ENCODE assay signal across 19 cellular contexts in the genomic region with DNA sequence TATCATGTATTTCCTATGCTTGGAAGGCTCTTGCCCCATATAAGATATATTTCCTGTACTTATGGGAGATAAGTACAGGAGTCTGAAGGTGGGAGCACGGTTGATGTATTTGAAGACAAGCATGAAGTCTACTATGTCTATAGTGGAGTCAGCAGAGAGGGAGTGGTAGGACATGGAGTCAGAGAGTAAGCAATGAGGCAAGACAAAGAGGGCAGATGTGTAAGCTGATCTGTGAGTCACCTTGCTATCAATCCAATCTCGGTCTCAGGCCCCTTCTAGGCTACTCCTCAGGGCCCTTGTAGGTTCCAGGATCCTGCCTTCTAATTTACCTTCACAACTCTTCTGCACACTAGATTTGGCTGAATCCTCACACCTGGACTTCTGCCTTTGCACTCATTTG.
"Had no signal": no experiment of that assay in that cellular context is flagged by ENCODE, and none has a peak within 500 bp of the region (broad histone marks: within the 10 kb centered on the region; RNA-seq: fewer than 3 reads in every experiment).

No MANE protein-coding gene starts in this region.

- H3K36me3 Mint-ChIP-seq: activated naive CD4-positive, alpha-beta T cell treated with anti-CD3 and anti-CD28 coated beads, Interleukin-2, amount 10 ng/mL, durations not matched to agents 7 days and 5 days; memory B cell; WTC11 had no signal

- H3K4me3 Mint-ChIP-seq: activated naive CD4-positive, alpha-beta T cell treated with anti-CD3 and anti-CD28 coated beads, Interleukin-2, amount 10 ng/mL, durations not matched to agents 7 days and 5 days; activated T-helper 17 cell treated with anti-CD3 and anti-CD28 coated beads, Interleukin-2, amount 50 U/mL, for 72 hours; brain; dendritic cell treated with granulocyte-macrophage colony-stimulating factor and Interleukin-4, amounts not matched to agents 40 ng/mL and 50 ng/mL, for 4 days; effector memory CD8-positive, alpha-beta T cell; memory B cell; nephron; WTC11 had no signal

- H3K4me1 ChIP-seq: left lung, psoas muscle, sigmoid colon had no signal

- H3K27me3 Mint-ChIP-seq: activated naive CD4-positive, alpha-beta T cell treated with anti-CD3 and anti-CD28 coated beads, Interleukin-2, amount 10 ng/mL, durations not matched to agents 7 days and 5 days; dendritic cell treated with granulocyte-macrophage colony-stimulating factor and Interleukin-4, amounts not matched to agents 40 ng/mL and 50 ng/mL, for 4 days; effector memory CD8-positive, alpha-beta T cell had no signal

- H3K4me1 Mint-ChIP-seq: activated naive CD4-positive, alpha-beta T cell treated with anti-CD3 and anti-CD28 coated beads, Interleukin-2, amount 10 ng/mL, durations not matched to agents 7 days and 5 days; activated T-helper 17 cell treated with anti-CD3 and anti-CD28 coated beads, Interleukin-2, amount 50 U/mL, for 72 hours; memory B cell had no signal

- H3K4me3 ChIP-seq: left lung, psoas muscle, sigmoid colon had no signal

- H3K36me3 ChIP-seq: left lung, sigmoid colon had no signal

- DNase-seq: activated CD4-positive, alpha-beta T cell treated with anti-CD3 and anti-CD28 coated beads for 48 hours; activated naive CD4-positive, alpha-beta T cell treated with anti-CD3 and anti-CD28 coated beads, Interleukin-2, amount 10 ng/mL, durations not matched to agents 7 days and 5 days; activated T-cell treated with anti-CD3 and anti-CD28 coated beads for 4 hours; amygdala; cerebellar nuclear complex; effector memory CD8-positive, alpha-beta T cell; erythroblast; hippocampal formation; left lung; psoas muscle; sigmoid colon; stimulated activated CD4-positive, alpha-beta T cell treated with anti-CD3 and anti-CD28 coated beads, Interleukin-2, amount 100 ng/mL, for 24 hours; stimulated activated naive CD4-positive, alpha-beta T cell had no signal

- H3K27ac Mint-ChIP-seq: activated naive CD4-positive, alpha-beta T cell treated with anti-CD3 and anti-CD28 coated beads, Interleukin-2, amount 10 ng/mL, durations not matched to agents 7 days and 5 days; activated T-helper 17 cell treated with anti-CD3 and anti-CD28 coated beads, Interleukin-2, amount 50 U/mL, for 72 hours; brain; dendritic cell treated with granulocyte-macrophage colony-stimulating factor and Interleukin-4, amounts not matched to agents 40 ng/mL and 50 ng/mL, for 4 days; effector memory CD8-positive, alpha-beta T cell; memory B cell; nephron; WTC11 had no signal

- H3K27ac ChIP-seq: left lung, psoas muscle, sigmoid colon had no signal

- H3K9me3 Mint-ChIP-seq: activated naive CD4-positive, alpha-beta T cell treated with anti-CD3 and anti-CD28 coated beads, Interleukin-2, amount 10 ng/mL, durations not matched to agents 7 days and 5 days; dendritic cell treated with granulocyte-macrophage colony-stimulating factor and Interleukin-4, amounts not matched to agents 40 ng/mL and 50 ng/mL, for 4 days; WTC11 had no signal

- ATAC-seq: activated T-helper 17 cell treated with anti-CD3 and anti-CD28 coated beads, Interleukin-2, amount 50 U/mL, for 72 hours; effector memory CD8-positive, alpha-beta T cell; left lung; psoas muscle; WTC11 had no signal

- H3K9me3 ChIP-seq: left lung, psoas muscle, sigmoid colon had no signal

- H3K27me3 ChIP-seq: left lung, sigmoid colon had no signal
